In the genomic region with DNA sequence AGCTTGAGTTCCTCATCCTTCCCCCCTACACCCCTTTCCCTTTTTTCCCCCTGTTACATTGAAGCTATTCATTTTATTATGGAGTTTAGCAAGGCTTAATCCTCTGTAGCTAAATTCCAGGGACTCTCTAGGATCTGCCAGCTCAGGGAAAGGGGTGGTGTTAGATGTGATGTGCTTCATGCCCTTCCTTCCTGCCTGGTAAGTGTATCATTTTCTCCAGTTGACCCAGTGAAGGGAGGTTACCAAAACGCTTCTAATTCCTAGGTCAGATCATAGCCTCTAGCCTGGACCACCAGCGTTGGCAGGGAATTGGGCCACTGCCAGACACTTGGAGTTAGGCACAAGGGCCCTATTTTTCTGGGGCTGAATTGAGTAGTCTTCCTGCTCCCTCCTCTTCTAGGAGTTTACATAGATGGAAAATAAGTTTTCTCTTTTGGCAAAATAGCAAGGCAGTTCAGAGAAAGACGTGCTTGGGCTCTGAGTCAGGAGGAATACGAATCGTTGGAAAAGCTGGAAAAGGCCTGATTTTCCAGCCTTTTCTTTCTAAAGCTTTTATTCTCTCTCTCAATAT, we compare ENCODE assay signal across 14 cellular contexts.
DNase-seq lines count a peak whose midpoint lies in the region; TF ChIP-seq lines count a peak whose summit lies in the region.
"Had no signal": no experiment of that assay in that cellular context is flagged by ENCODE, and none has a peak within 500 bp of the region (broad histone marks: within the 10 kb centered on the region; RNA-seq: fewer than 3 reads in every experiment).

No MANE protein-coding gene starts in this region.

- H4K20me1 ChIP-seq in H9 (ENCODE audit: control insufficient read depth, insufficient read depth, insufficient read length): no peaks in the 10 kb centered on the region
- H4K20me1 ChIP-seq: BLaER1 treated with 17β-estradiol and CSF1 and Interleukin-3, amounts not matched to agents 10 nM and 100 nM had no signal

- no peak overlapping the region for H4K91ac ChIP-seq in H9 (ENCODE audit: insufficient read length, low read depth, low read length)

- WGBS in H9 (ENCODE audit: extremely low coverage, insufficient read length, low lambda C conversion rate): no CpG with 5 or more reads among the region's 5 CpGs

- H3K4me2 ChIP-seq in H9 (ENCODE audit: insufficient read depth, insufficient read length, low read length): no peak overlapping the region
- H3K4me2 ChIP-seq: BLaER1 treated with 17β-estradiol and CSF1 and Interleukin-3, amounts not matched to agents 10 nM and 100 nM had no signal

- no peak overlapping the region for H4K5ac ChIP-seq in H9 (ENCODE audit: insufficient read length, low read depth, low read length)

- no peak for DNase-seq in H9
- DNase-seq in cardiac fibroblast (ENCODE audit: low read depth in 2 of 2): peak; percentile 4 to 7
- peak; percentile 19 to 49 for DNase-seq in hippocampal formation (lab: John Stamatoyannopoulos, UW)
- no peak for DNase-seq in hepatic stellate cell (ENCODE audit: low spot score)
- no peak for DNase-seq in NCI-H446 treated with DMSO at 0.1 percent for 48 hours (lab: John Stamatoyannopoulos, UW)
- DNase-seq in islet precursor cell: no peak
- no peak for DNase-seq in effector memory CD4-positive, alpha-beta T cell
- DNase-seq: activated gamma-delta T cell, upper lobe of right lung had no signal

- H3K9ac ChIP-seq in H9 (ENCODE audit: extremely low read depth, insufficient read length, low read length) (no peak overlapping the region), stomach smooth muscle (ENCODE audit: low read length in 2 of 2) (no peak overlapping the region)
- H3K9ac ChIP-seq: BLaER1 treated with 17β-estradiol and CSF1 and Interleukin-3, amounts not matched to agents 10 nM and 100 nM had no signal

- no peaks in the 10 kb centered on the region for H3K9me3 ChIP-seq in H9 (ENCODE audit: control insufficient read depth, low read depth, low read length)
- no peaks in the 10 kb centered on the region for H3K9me3 ChIP-seq in stomach smooth muscle (ENCODE audit: control insufficient read depth in 2 of 2, low read length in 2 of 2)
- H3K9me3 ChIP-seq in effector memory CD4-positive, alpha-beta T cell (ENCODE audit: control insufficient read depth, low read length): no peaks in the 10 kb centered on the region
- H3K9me3 ChIP-seq: pancreas, upper lobe of right lung had no signal

- no peak overlapping the region for H4K8ac ChIP-seq in H9 (replicated peaks; ENCODE audit: insufficient read length, low read depth, low read length)

- H3K4me1 Mint-ChIP-seq in H9: peaks cover 4 to 9% of the 10 kb centered on the region in 2 experiments

- H3K4me1 ChIP-seq in H9 (ENCODE audit: insufficient read depth, low read length): no peaks in the 10 kb centered on the region
- H3K4me1 ChIP-seq in stomach smooth muscle (ENCODE audit: control insufficient read depth, insufficient read depth, low read length): no peaks in the 10 kb centered on the region
- no peaks in the 10 kb centered on the region for H3K4me1 ChIP-seq in effector memory CD4-positive, alpha-beta T cell (ENCODE audit: control insufficient read depth, insufficient read depth, low read length, poor library complexity, severe bottlenecking)
- H3K4me1 ChIP-seq: BLaER1 treated with 17β-estradiol and CSF1 and Interleukin-3, amounts not matched to agents 10 nM and 100 nM; pancreas had no signal

- H3K27ac ChIP-seq in H9 (ENCODE audit: insufficient read length, low read depth, low read length) (no peak overlapping the region), stomach smooth muscle (ENCODE audit: low read length) (peak overlapping the region; percentile 4)
- H3K27ac ChIP-seq in effector memory CD4-positive, alpha-beta T cell (ENCODE audit: insufficient read depth, low read length, poor library complexity, severe bottlenecking): no peak overlapping the region
- H3K27ac ChIP-seq: BLaER1 treated with 17β-estradiol and CSF1 and Interleukin-3, amounts not matched to agents 10 nM and 100 nM; cardiac muscle cell; epithelial cell of prostate; pancreas; upper lobe of right lung had no signal

- no peaks in the 10 kb centered on the region for H3K79me1 ChIP-seq in H9 (ENCODE audit: insufficient read depth, low read depth, low read length, poor library complexity, severe bottlenecking)

- no peak overlapping the region for H2BK15ac ChIP-seq in H9 (ENCODE audit: low read depth, low read length)

- no peaks in the 10 kb centered on the region for H3K36me3 Mint-ChIP-seq in H9 (ENCODE audit: insufficient read depth in 1 of 3, low read depth in 3 of 3)

- no peaks in the 10 kb centered on the region for H3K27me3 Mint-ChIP-seq in H9 (ENCODE audit: low read depth)

- no peak overlapping the region for H3K56ac ChIP-seq in H9 (ENCODE audit: insufficient read length, low read depth, low read length)

- H3K27ac Mint-ChIP-seq in H9: no peak overlapping the region

- peak overlapping the region; percentile 56; the same call in 1 of the 2 replicates for H3K14ac ChIP-seq in H9 (ENCODE audit: insufficient read depth, low read length)

- H3K27me3 ChIP-seq in H9 (ENCODE audit: insufficient read depth, low read length) (no peaks in the 10 kb centered on the region), stomach smooth muscle (ENCODE audit: control insufficient read depth in 1 of 2, insufficient read depth in 2 of 2, low read length in 2 of 2) (no peaks in the 10 kb centered on the region)
- H3K27me3 ChIP-seq in effector memory CD4-positive, alpha-beta T cell (replicated peaks; ENCODE audit: control insufficient read depth, insufficient read depth, low read length, poor library complexity, severe bottlenecking): no peaks in the 10 kb centered on the region
- H3K27me3 ChIP-seq: BLaER1 treated with 17β-estradiol and CSF1 and Interleukin-3, amounts not matched to agents 10 nM and 100 nM; cardiac muscle cell; pancreas; upper lobe of right lung had no signal

- H2BK120ac ChIP-seq in H9 (ENCODE audit: low read depth, low read length, poor library complexity, severe bottlenecking): no peak overlapping the region

- H3K4me3 ChIP-seq in cardiac fibroblast (replicated peaks in 1 of 2; ENCODE audit: low read depth in 2 of 2, low read length in 2 of 2) (no peak overlapping the region), stomach smooth muscle (ENCODE audit: low read length in 2 of 2) (peak overlapping the region in 1 of 2 donors; percentile 24)
- H3K4me3 ChIP-seq in effector memory CD4-positive, alpha-beta T cell (ENCODE audit: insufficient read depth, low read depth, low read length, poor library complexity, severe bottlenecking): no peak overlapping the region
- H3K4me3 ChIP-seq: BLaER1 treated with 17β-estradiol and CSF1 and Interleukin-3, amounts not matched to agents 10 nM and 100 nM; cardiac muscle cell; pancreas; upper lobe of right lung had no signal

- no peaks in the 10 kb centered on the region for H3K23me2 ChIP-seq in H9 (ENCODE audit: insufficient read length, low read depth, low read length, poor library complexity, severe bottlenecking)

- H2AFZ ChIP-seq in H9 (ENCODE audit: low read length): no peak overlapping the region

- no peak overlapping the region for H2BK12ac ChIP-seq in H9 (ENCODE audit: insufficient read length, low read depth, low read length)

- no peak overlapping the region for H3K4ac ChIP-seq in H9 (ENCODE audit: low read depth, low read length)

- H3K4me3 Mint-ChIP-seq in H9: no peak overlapping the region

- H3K36me3 ChIP-seq in stomach smooth muscle (ENCODE audit: control insufficient read depth in 2 of 2, insufficient read depth in 2 of 2, low read length in 2 of 2): no peaks in the 10 kb centered on the region
- no peaks in the 10 kb centered on the region for H3K36me3 ChIP-seq in effector memory CD4-positive, alpha-beta T cell (ENCODE audit: control insufficient read depth, insufficient read depth, low read length)
- H3K36me3 ChIP-seq: BLaER1 treated with 17β-estradiol and CSF1 and Interleukin-3, amounts not matched to agents 10 nM and 100 nM; cardiac muscle cell; pancreas; upper lobe of right lung had no signal

- no peak overlapping the region for H3K23ac ChIP-seq in H9 (ENCODE audit: insufficient read length, low read depth, low read length)

- no peaks in the 10 kb centered on the region; a peak in 2 of 5 replicates for H3K9me3 Mint-ChIP-seq in H9

- no peak overlapping the region for H3K18ac ChIP-seq in H9 (ENCODE audit: insufficient read length, low read depth, low read length)

- H3T11ph ChIP-seq in H9 (ENCODE audit: low read length): no peak overlapping the region

- TF ChIP-seq CTCF in H9 (conservative IDR thresholded peaks at IDR 0.05) (no peak), cardiac fibroblast (IDR thresholded peaks at IDR 0.05; ENCODE audit: low read depth, low read length) (no peak)

- no peak overlapping the region for H2BK20ac ChIP-seq in H9 (ENCODE audit: low read depth, low read length, poor library complexity, severe bottlenecking)

- no peak overlapping the region for H2AK5ac ChIP-seq in H9 (ENCODE audit: insufficient read length, low read length)

- no peak overlapping the region for H2BK5ac ChIP-seq in H9 (ENCODE audit: insufficient read length, low read length)

- no peaks in the 10 kb centered on the region; the same call in 1 of the 2 replicates for H3K79me2 ChIP-seq in H9 (ENCODE audit: insufficient read depth, low read length)

Comparison
In these comparisons a context has a peak if more than half of its experiments do, and no peak if none do; other contexts are left out.
1. DNase-seq: peak in cardiac fibroblast (2 of 2) and hippocampal formation (2 of 2); none in H9 (single experiment), hepatic stellate cell (single experiment), NCI-H446 treated with DMSO at 0.1 percent for 48 hours (single experiment), islet precursor cell (single experiment) and effector memory CD4-positive, alpha-beta T cell (0 of 3).